21 cellular contexts compared by ENCODE assay signal in the genomic region with DNA sequence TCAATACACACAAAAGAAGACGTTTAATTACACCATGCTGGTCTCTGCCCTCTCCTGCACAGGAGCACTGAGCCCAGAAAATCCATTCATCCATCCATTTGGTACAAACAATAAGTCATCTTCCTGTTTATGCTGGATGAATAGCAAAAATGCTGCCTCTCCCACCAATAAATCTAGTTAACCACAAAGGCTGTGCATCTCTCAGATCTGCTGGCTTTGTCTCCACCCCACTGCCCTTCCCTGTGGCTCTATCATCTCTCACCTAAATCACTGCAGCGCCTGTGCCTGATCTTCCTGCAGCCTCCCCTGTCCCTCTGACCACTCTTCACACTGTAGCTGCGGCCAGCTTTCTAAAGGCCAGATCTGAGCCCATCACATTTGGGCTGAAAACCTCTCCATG.
DNase-seq lines count a peak whose midpoint lies in the region; ATAC-seq and TF ChIP-seq lines count a peak whose summit lies in the region.
"Had no signal": no experiment of that assay in that cellular context is flagged by ENCODE, and none has a peak within 500 bp of the region (broad histone marks: within the 10 kb centered on the region; RNA-seq: fewer than 3 reads in every experiment).

No MANE protein-coding gene starts in this region.

- peaks cover 8 to 18% of the 10 kb centered on the region in 2 donors for H3K27me3 Mint-ChIP-seq in CD8-positive, alpha-beta memory T cell
- H3K27me3 Mint-ChIP-seq: activated naive CD8-positive, alpha-beta T cell treated with anti-CD3 and anti-CD28 coated beads, Interleukin-2, amount 10 ng/mL, durations not matched to agents 7 days and 5 days; naive thymus-derived CD8-positive, alpha-beta T cell had no signal

- H3F3A ChIP-seq in PC-3 (ENCODE audit: low read length, unreplicated experiment): no peaks in the 10 kb centered on the region

- peaks cover 46% of the 10 kb centered on the region for H3K4me1 ChIP-seq in PC-3 (ENCODE audit: insufficient read depth, low read length)
- no peaks in the 10 kb centered on the region for H3K4me1 ChIP-seq in CD8-positive, alpha-beta memory T cell (ENCODE audit: insufficient read depth, low read length)

- CTCF ChIA-PET in PC-3 (lab: Charles Lee): interaction anchor here (0.6 kb wide), 1 partner anchor 12 kb away, joined by 3 read pairs; no protein-coding TSS in a partner anchor
- CTCF ChIA-PET in CD8-positive, alpha-beta memory T cell (lab: Charles Lee): no interaction called here

- peak; percentile 89 for ATAC-seq in PC-3
- no peak for ATAC-seq in HG03159 (IDR thresholded peaks at IDR 0.05; ENCODE audit: unreplicated experiment)
- no peak for ATAC-seq in GM21737 (IDR thresholded peaks at IDR 0.05; ENCODE audit: unreplicated experiment)
- ATAC-seq: activated T-cell treated with anti-CD3 and anti-CD28 coated beads, Interleukin-2, amount 50 U/mL, for 4 hours; naive thymus-derived CD8-positive, alpha-beta T cell had no signal

- POLR2A ChIA-PET in PC-3 (lab: Charles Lee; ENCODE audit: unreplicated experiment): interaction anchor here (0.6 kb wide), 1 partner anchor 35 kb away, joined by 3 read pairs; no protein-coding TSS in a partner anchor
- POLR2A ChIA-PET in CD8-positive, alpha-beta memory T cell (lab: Charles Lee): no interaction called here

- H3K27ac ChIP-seq in PC-3 (ENCODE audit: low read length): peak overlapping the region; percentile 79
- no peak overlapping the region for H3K27ac ChIP-seq in CD8-positive, alpha-beta memory T cell (ENCODE audit: low read depth, low read length)

- no peak overlapping the region for H3K4me3 Mint-ChIP-seq in CD8-positive, alpha-beta memory T cell
- H3K4me3 Mint-ChIP-seq: activated CD4-positive, alpha-beta T cell treated with anti-CD3 and anti-CD28 coated beads, Interleukin-2, amount 10 ng/mL, durations not matched to agents 7 days and 5 days; activated naive CD8-positive, alpha-beta T cell treated with anti-CD3 and anti-CD28 coated beads, Interleukin-2, amount 10 ng/mL, durations not matched to agents 7 days and 5 days; activated T-cell treated with anti-CD3 and anti-CD28 coated beads, Interleukin-2, amount 50 U/mL, for 4 hours; CD14-positive monocyte; IgD-negative memory B cell; naive thymus-derived CD8-positive, alpha-beta T cell had no signal

- intact Hi-C loops in PC-3 (cut with micrococcal nuclease): no loop called here
- intact Hi-C loops in posterior vena cava (cut with DNase I): no loop called here

- peak overlapping the region; percentile 45 for H3K4me2 ChIP-seq in PC-3 (ENCODE audit: low read length)

- H3K9me2 ChIP-seq in PC-3 (replicated peaks; ENCODE audit: low read length): no peaks in the 10 kb centered on the region

- TF ChIP-seq CTCF in PC-3 (conservative IDR thresholded peaks at IDR 0.05; ENCODE audit: low read depth, low read length): no peak
- no peak for TF ChIP-seq CTCF in choroid plexus epithelial cell (conservative IDR thresholded peaks at IDR 0.05; ENCODE audit: low read depth, low read length)

- peaks cover 16% of the 10 kb centered on the region for H3K79me2 ChIP-seq in PC-3 (ENCODE audit: low read length)

- H3K4me3 ChIP-seq in PC-3 (ENCODE audit: low read length) (no peak overlapping the region), choroid plexus epithelial cell (ENCODE audit: low read depth, low read length) (no peak overlapping the region)
- H3K4me3 ChIP-seq in CD8-positive, alpha-beta memory T cell (ENCODE audit: low read length): no peak overlapping the region

- no TSS peak for BruUV-seq in PC-3 (replicated peaks; lab: Mats Ljungman, UMichigan)

- no peaks in the 10 kb centered on the region for H3K27me3 ChIP-seq in PC-3 (ENCODE audit: low read length)
- H3K27me3 ChIP-seq in CD8-positive, alpha-beta memory T cell (ENCODE audit: insufficient read depth, low read length, poor library complexity, severe bottlenecking): no peaks in the 10 kb centered on the region

- no peaks in the 10 kb centered on the region for H4K20me1 ChIP-seq in PC-3 (ENCODE audit: low read length)

- peak overlapping the region in 1 of 8 donors; percentile 2 for H3K27ac Mint-ChIP-seq in CD8-positive, alpha-beta memory T cell
- H3K27ac Mint-ChIP-seq: activated CD4-positive, alpha-beta T cell treated with anti-CD3 and anti-CD28 coated beads, Interleukin-2, amount 10 ng/mL, durations not matched to agents 7 days and 5 days; activated naive CD8-positive, alpha-beta T cell treated with anti-CD3 and anti-CD28 coated beads, Interleukin-2, amount 10 ng/mL, durations not matched to agents 7 days and 5 days; IgD-negative memory B cell; naive thymus-derived CD8-positive, alpha-beta T cell had no signal

- peak overlapping the region; percentile 45; the same call in 1 of the 2 replicates for H3K9ac ChIP-seq in PC-3 (ENCODE audit: low read length)

- H3K36me3 Mint-ChIP-seq in CD8-positive, alpha-beta memory T cell: no peaks in the 10 kb centered on the region
- H3K36me3 Mint-ChIP-seq: activated naive CD8-positive, alpha-beta T cell treated with anti-CD3 and anti-CD28 coated beads, Interleukin-2, amount 10 ng/mL, durations not matched to agents 7 days and 5 days; CD14-positive monocyte; IgD-negative memory B cell; naive thymus-derived CD8-positive, alpha-beta T cell had no signal

- no peak overlapping the region for H2AFZ ChIP-seq in PC-3 (ENCODE audit: low read length)

- no peaks in the 10 kb centered on the region for H3K4me1 Mint-ChIP-seq in CD8-positive, alpha-beta memory T cell
- H3K4me1 Mint-ChIP-seq: activated CD4-positive, alpha-beta T cell treated with anti-CD3 and anti-CD28 coated beads, Interleukin-2, amount 10 ng/mL, durations not matched to agents 7 days and 5 days; activated naive CD8-positive, alpha-beta T cell treated with anti-CD3 and anti-CD28 coated beads, Interleukin-2, amount 10 ng/mL, durations not matched to agents 7 days and 5 days; IgD-negative memory B cell had no signal

- DNase-seq in H4 (ENCODE audit: low spot score) (peak; percentile 60), PC-3 (peak; percentile 76), choroid plexus epithelial cell (ENCODE audit: low read depth) (peak; percentile 16), posterior vena cava (ENCODE audit: low spot score) (peak; percentile 26)
- DNase-seq in activated CD4-positive, alpha-beta T cell treated with anti-CD3 and anti-CD28 coated beads for 1 hour: no peak
- DNase-seq in CD8-positive, alpha-beta memory T cell: no peak
- DNase-seq: activated CD4-positive, alpha-beta T cell treated with anti-CD3 and anti-CD28 coated beads, Interleukin-2, amount 10 ng/mL, durations not matched to agents 7 days and 5 days; activated naive CD8-positive, alpha-beta T cell treated with anti-CD3 and anti-CD28 coated beads, Interleukin-2, amount 10 ng/mL, durations not matched to agents 7 days and 5 days; activated T-cell treated with anti-CD3 and anti-CD28 coated beads, Interleukin-2, amount 50 U/mL, for 4 hours; cerebellar nuclear complex; erythroblast; NCI-H510A treated with DMSO at 0.1 percent for 48 hours; RPMI8226; stimulated activated CD4-positive, alpha-beta T cell treated with anti-CD3 and anti-CD28 coated beads, Interleukin-1b, Interleukin-23, amount 100 ng/mL, for 48 hours; stimulated activated CD8-positive, alpha-beta memory T cell treated with anti-CD3 and anti-CD28 coated beads, Interleukin-4, amount 100 ng/mL, for 48 hours; T-helper 2 cell had no signal

- no peaks in the 10 kb centered on the region for H3K9me3 Mint-ChIP-seq in CD8-positive, alpha-beta memory T cell
- H3K9me3 Mint-ChIP-seq: activated CD4-positive, alpha-beta T cell treated with anti-CD3 and anti-CD28 coated beads, Interleukin-2, amount 10 ng/mL, durations not matched to agents 7 days and 5 days; activated naive CD8-positive, alpha-beta T cell treated with anti-CD3 and anti-CD28 coated beads, Interleukin-2, amount 10 ng/mL, durations not matched to agents 7 days and 5 days; activated T-cell treated with anti-CD3 and anti-CD28 coated beads, Interleukin-2, amount 50 U/mL, for 4 hours; IgD-negative memory B cell; naive thymus-derived CD8-positive, alpha-beta T cell had no signal

- no peaks in the 10 kb centered on the region for H3K36me3 ChIP-seq in PC-3 (ENCODE audit: low read depth, low read length)
- H3K36me3 ChIP-seq in CD8-positive, alpha-beta memory T cell (ENCODE audit: insufficient read depth, low read length): no peaks in the 10 kb centered on the region

- no peaks in the 10 kb centered on the region for H3K9me3 ChIP-seq in PC-3 (ENCODE audit: low read length)
- no peaks in the 10 kb centered on the region for H3K9me3 ChIP-seq in CD8-positive, alpha-beta memory T cell (ENCODE audit: low read length)

Comparison
In these comparisons a context has a peak if more than half of its experiments do, and no peak if none do; other contexts are left out.
1. DNase-seq: peak in H4 (single experiment), PC-3 (single experiment), choroid plexus epithelial cell (single experiment) and posterior vena cava (single experiment); none in activated CD4-positive, alpha-beta T cell treated with anti-CD3 and anti-CD28 coated beads for 1 hour (single experiment) and CD8-positive, alpha-beta memory T cell (0 of 5).